1 cellular context compared by ENCODE assay signal in the genomic region with DNA sequence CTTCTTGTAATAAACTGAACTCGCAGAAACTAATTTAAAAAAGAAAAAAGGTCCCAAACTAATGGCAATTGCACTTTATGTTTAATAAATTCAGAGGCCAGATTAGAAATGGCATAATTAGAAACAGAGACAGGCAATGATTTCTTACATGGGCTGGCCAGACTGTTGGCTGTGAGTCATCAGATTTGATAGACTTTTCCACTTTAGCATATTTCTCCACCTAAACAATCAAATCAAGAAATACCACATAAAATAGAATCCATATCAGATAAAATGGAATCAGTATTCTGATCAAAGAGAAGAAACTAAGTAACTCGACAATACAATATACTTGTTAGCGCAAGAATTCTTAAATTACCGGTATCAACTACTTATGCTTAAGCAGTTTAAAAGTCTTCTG.
TF ChIP-seq lines count a peak whose summit lies in the region.

No MANE protein-coding gene starts in this region.

TF ChIP-seq in HepG2, 621 proteins besides CTCF, POLR2A, EP300 and RAD21:
- TF ChIP-seq KAT8 (CRISPR knock-in tag; IDR thresholded peaks at IDR 0.05) (no peak), AKNA (CRISPR knock-in tag; IDR thresholded peaks at IDR 0.05; ENCODE audit: borderline replicate concordance) (no peak), NFIC (IDR thresholded peaks at IDR 0.05; ENCODE audit: low read length) (no peak), MAFF (IDR thresholded peaks at IDR 0.05; ENCODE audit: low read depth, low read length) (no peak), ZNF468 (CRISPR knock-in tag; IDR thresholded peaks at IDR 0.05) (no peak), KDM6A (CRISPR knock-in tag; IDR thresholded peaks at IDR 0.05; ENCODE audit: low read depth) (no peak), ZNF121 (CRISPR knock-in tag; IDR thresholded peaks at IDR 0.05) (no peak), ZSCAN21 (CRISPR knock-in tag; IDR thresholded peaks at IDR 0.05; ENCODE audit: borderline replicate concordance) (no peak), ZKSCAN8 (CRISPR knock-in tag; IDR thresholded peaks at IDR 0.05; ENCODE audit: borderline replicate concordance) (no peak), SP4 (CRISPR knock-in tag; IDR thresholded peaks at IDR 0.05) (no peak), ZBTB3 (CRISPR knock-in tag; IDR thresholded peaks at IDR 0.05; ENCODE audit: borderline replicate concordance, low read depth) (no peak), MAFG (CRISPR knock-in tag; IDR thresholded peaks at IDR 0.05) (no peak)
- TF ChIP-seq, protein P1, sequence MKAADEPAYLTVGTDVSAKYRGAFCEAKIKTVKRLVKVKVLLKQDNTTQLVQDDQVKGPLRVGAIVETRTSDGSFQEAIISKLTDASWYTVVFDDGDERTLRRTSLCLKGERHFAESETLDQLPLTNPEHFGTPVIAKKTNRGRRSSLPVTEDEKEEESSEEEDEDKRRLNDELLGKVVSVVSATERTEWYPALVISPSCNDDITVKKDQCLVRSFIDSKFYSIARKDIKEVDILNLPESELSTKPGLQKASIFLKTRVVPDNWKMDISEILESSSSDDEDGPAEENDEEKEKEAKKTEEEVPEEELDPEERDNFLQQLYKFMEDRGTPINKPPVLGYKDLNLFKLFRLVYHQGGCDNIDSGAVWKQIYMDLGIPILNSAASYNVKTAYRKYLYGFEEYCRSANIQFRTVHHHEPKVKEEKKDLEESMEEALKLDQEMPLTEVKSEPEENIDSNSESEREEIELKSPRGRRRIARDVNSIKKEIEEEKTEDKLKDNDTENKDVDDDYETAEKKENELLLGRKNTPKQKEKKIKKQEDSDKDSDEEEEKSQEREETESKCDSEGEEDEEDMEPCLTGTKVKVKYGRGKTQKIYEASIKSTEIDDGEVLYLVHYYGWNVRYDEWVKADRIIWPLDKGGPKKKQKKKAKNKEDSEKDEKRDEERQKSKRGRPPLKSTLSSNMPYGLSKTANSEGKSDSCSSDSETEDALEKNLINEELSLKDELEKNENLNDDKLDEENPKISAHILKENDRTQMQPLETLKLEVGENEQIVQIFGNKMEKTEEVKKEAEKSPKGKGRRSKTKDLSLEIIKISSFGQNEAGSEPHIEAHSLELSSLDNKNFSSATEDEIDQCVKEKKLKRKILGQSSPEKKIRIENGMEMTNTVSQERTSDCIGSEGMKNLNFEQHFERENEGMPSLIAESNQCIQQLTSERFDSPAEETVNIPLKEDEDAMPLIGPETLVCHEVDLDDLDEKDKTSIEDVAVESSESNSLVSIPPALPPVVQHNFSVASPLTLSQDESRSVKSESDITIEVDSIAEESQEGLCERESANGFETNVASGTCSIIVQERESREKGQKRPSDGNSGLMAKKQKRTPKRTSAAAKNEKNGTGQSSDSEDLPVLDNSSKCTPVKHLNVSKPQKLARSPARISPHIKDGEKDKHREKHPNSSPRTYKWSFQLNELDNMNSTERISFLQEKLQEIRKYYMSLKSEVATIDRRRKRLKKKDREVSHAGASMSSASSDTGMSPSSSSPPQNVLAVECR (CRISPR knock-in tag; IDR thresholded peaks at IDR 0.05; ENCODE audit: borderline replicate concordance), result no peak
- TF ChIP-seq, protein P2, sequence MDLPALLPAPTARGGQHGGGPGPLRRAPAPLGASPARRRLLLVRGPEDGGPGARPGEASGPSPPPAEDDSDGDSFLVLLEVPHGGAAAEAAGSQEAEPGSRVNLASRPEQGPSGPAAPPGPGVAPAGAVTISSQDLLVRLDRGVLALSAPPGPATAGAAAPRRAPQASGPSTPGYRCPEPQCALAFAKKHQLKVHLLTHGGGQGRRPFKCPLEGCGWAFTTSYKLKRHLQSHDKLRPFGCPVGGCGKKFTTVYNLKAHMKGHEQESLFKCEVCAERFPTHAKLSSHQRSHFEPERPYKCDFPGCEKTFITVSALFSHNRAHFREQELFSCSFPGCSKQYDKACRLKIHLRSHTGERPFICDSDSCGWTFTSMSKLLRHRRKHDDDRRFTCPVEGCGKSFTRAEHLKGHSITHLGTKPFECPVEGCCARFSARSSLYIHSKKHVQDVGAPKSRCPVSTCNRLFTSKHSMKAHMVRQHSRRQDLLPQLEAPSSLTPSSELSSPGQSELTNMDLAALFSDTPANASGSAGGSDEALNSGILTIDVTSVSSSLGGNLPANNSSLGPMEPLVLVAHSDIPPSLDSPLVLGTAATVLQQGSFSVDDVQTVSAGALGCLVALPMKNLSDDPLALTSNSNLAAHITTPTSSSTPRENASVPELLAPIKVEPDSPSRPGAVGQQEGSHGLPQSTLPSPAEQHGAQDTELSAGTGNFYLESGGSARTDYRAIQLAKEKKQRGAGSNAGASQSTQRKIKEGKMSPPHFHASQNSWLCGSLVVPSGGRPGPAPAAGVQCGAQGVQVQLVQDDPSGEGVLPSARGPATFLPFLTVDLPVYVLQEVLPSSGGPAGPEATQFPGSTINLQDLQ (CRISPR knock-in tag; IDR thresholded peaks at IDR 0.05), result no peak
